ENCODE assay signal across 1 cellular context in genomic region chr11:66976048-66976467, GRCh38.
TF ChIP-seq lines count a peak whose summit lies in the region.

No MANE protein-coding gene starts in this region.

TF ChIP-seq in HepG2, 621 proteins besides CTCF, POLR2A, EP300 and RAD21 (continued from another document and continues in another):
- TF ChIP-seq ZBTB49 (CRISPR knock-in tag; IDR thresholded peaks at IDR 0.05; ENCODE audit: borderline replicate concordance) = no peak
- TF ChIP-seq MYC (CRISPR knock-in tag; IDR thresholded peaks at IDR 0.05; ENCODE audit: borderline replicate concordance) = peak; percentile 60; the same call in 1 of the 2 replicates
- TF ChIP-seq MBNL3 (CRISPR knock-in tag; conservative IDR thresholded peaks at IDR 0.05) = no peak
- TF ChIP-seq HNRNPUL1 (IDR thresholded peaks at IDR 0.05; ENCODE audit: low read depth, low read length) = no peak
- TF ChIP-seq ZNF136 (CRISPR knock-in tag; IDR thresholded peaks at IDR 0.05; ENCODE audit: low read depth) = no peak
- no peak for TF ChIP-seq CERS6 (CRISPR knock-in tag; IDR thresholded peaks at IDR 0.05)
- no peak for TF ChIP-seq DPF2 (CRISPR knock-in tag; IDR thresholded peaks at IDR 0.05; ENCODE audit: borderline replicate concordance, low read depth)
- 0 out of 2 replicates have a peak, but pooled peaks have one; percentile 27 for TF ChIP-seq ARHGAP35 (CRISPR knock-in tag; IDR thresholded peaks at IDR 0.05; ENCODE audit: borderline replicate concordance)
- no peak for TF ChIP-seq IKZF5 (CRISPR knock-in tag; IDR thresholded peaks at IDR 0.05)
- no peak for TF ChIP-seq ZFP36L2 (CRISPR knock-in tag; IDR thresholded peaks at IDR 0.05)
- no peak for TF ChIP-seq ARID2 (CRISPR knock-in tag; IDR thresholded peaks at IDR 0.05; ENCODE audit: borderline replicate concordance)
- TF ChIP-seq ERF (CRISPR knock-in tag; IDR thresholded peaks at IDR 0.05) = 0 out of 2 replicates have a peak, but pooled peaks have one; percentile 21
- no peak for TF ChIP-seq RXRB (CRISPR knock-in tag; IDR thresholded peaks at IDR 0.05; ENCODE audit: borderline replicate concordance)
- peak; percentile 78 for TF ChIP-seq SMC3 (IDR thresholded peaks at IDR 0.05; ENCODE audit: low read length)
- peak; percentile 72; the same call in 1 of the 2 replicates for TF ChIP-seq IRF9 (CRISPR knock-in tag; IDR thresholded peaks at IDR 0.05; ENCODE audit: borderline replicate concordance)
- no peak for TF ChIP-seq IKZF1 (IDR thresholded peaks at IDR 0.05)
- peak; percentile 60; the same call in 1 of the 2 replicates for TF ChIP-seq ZNF891 (CRISPR knock-in tag; IDR thresholded peaks at IDR 0.05)
- no peak for TF ChIP-seq STAT5B (CRISPR knock-in tag; IDR thresholded peaks at IDR 0.05)
- TF ChIP-seq TIGD3 (CRISPR knock-in tag; IDR thresholded peaks at IDR 0.05; ENCODE audit: borderline replicate concordance) = no peak
- no peak for TF ChIP-seq ARNTL (CRISPR knock-in tag; IDR thresholded peaks at IDR 0.05)
- no peak for TF ChIP-seq NR2F1 (CRISPR knock-in tag; IDR thresholded peaks at IDR 0.05)
- TF ChIP-seq MLXIP (CRISPR knock-in tag; IDR thresholded peaks at IDR 0.05; ENCODE audit: borderline replicate concordance) = no peak
- TF ChIP-seq CREB1 (IDR thresholded peaks at IDR 0.05) = no peak
- TF ChIP-seq CREB1 (CRISPR knock-in tag; IDR thresholded peaks at IDR 0.05) = no peak
- TF ChIP-seq ZNF280B (CRISPR knock-in tag; IDR thresholded peaks at IDR 0.05; ENCODE audit: borderline replicate concordance) = peak; percentile 40
- no peak for TF ChIP-seq ZNF639 (CRISPR knock-in tag; conservative IDR thresholded peaks at IDR 0.05)
- no peak for TF ChIP-seq HHEX (CRISPR knock-in tag; IDR thresholded peaks at IDR 0.05)
- TF ChIP-seq MTF2 (CRISPR knock-in tag; IDR thresholded peaks at IDR 0.05; ENCODE audit: borderline replicate concordance) = no peak
- TF ChIP-seq GATAD2A (CRISPR knock-in tag; IDR thresholded peaks at IDR 0.05) = peak; percentile 37; the same call in 1 of the 2 replicates
- TF ChIP-seq ZNF768 (CRISPR knock-in tag; IDR thresholded peaks at IDR 0.05) = peak; percentile 5; the same call in 1 of the 2 replicates
- TF ChIP-seq POLR2AphosphoS2 (IDR thresholded peaks at IDR 0.05; ENCODE audit: low read depth, low read length) = no peak
- TF ChIP-seq RBM39 (IDR thresholded peaks at IDR 0.05; ENCODE audit: low read depth, low read length, poor library complexity, severe bottlenecking) = no peak
- TF ChIP-seq ZNF296 (CRISPR knock-in tag; conservative IDR thresholded peaks at IDR 0.05) = no peak
- no peak for TF ChIP-seq TFDP2 (CRISPR knock-in tag; IDR thresholded peaks at IDR 0.05)
- TF ChIP-seq STAG1 (CRISPR knock-in tag; IDR thresholded peaks at IDR 0.05) = peak; percentile 85
- no peak for TF ChIP-seq U2AF1 (optimal IDR thresholded peaks at IDR 0.05; ENCODE audit: low read depth, low read length)
- no peak for TF ChIP-seq ETS1 (CRISPR knock-in tag; IDR thresholded peaks at IDR 0.05)
- no peak for TF ChIP-seq ZGPAT (CRISPR knock-in tag; IDR thresholded peaks at IDR 0.05)
- TF ChIP-seq NRL (CRISPR knock-in tag; IDR thresholded peaks at IDR 0.05; ENCODE audit: borderline replicate concordance) = peak; percentile 74
- no peak for TF ChIP-seq ZNF547 (CRISPR knock-in tag; IDR thresholded peaks at IDR 0.05)
- no peak for TF ChIP-seq SP5 (CRISPR knock-in tag; IDR thresholded peaks at IDR 0.05; ENCODE audit: borderline replicate concordance, low read depth)
- TF ChIP-seq SIN3B (IDR thresholded peaks at IDR 0.05; ENCODE audit: low read length) = no peak
